Comparison of ENCODE assay signal across 18 cellular contexts in genomic region chr21:34147835-34148804, GRCh38.
DNase-seq lines count a peak whose midpoint lies in the region; TF ChIP-seq lines count a peak whose summit lies in the region.
"Had no signal": no experiment of that assay in that cellular context is flagged by ENCODE, and none has a peak within 500 bp of the region (broad histone marks: within the 10 kb centered on the region; RNA-seq: fewer than 3 reads in every experiment).

No MANE protein-coding gene starts in this region.

- H3K4me1 Mint-ChIP-seq in T-helper 1 cell treated with Interleukin-12 subunit alpha and Interleukin-12 subunit beta and Interleukin-4 antibody, amounts not matched to agents 30 μg/mL and 1 μg/mL, for 36 hours (ENCODE audit: low read depth), result peaks cover 23% of the 10 kb centered on the region

- TF ChIP-seq POLR2A in tibial nerve (IDR thresholded peaks at IDR 0.05), result no peak

- no peaks in the 10 kb centered on the region for H3K79me2 ChIP-seq in mammary epithelial cell (ENCODE audit: insufficient read depth, low read length)

- H3K36me3 ChIP-seq in mammary epithelial cell (ENCODE audit: insufficient read depth, low read length) (peaks cover 3% of the 10 kb centered on the region), tibial nerve (peaks cover 0 to 16% (median 0%) of the 10 kb centered on the region in 3 donors)

- no peaks in the 10 kb centered on the region for H3K27me3 Mint-ChIP-seq in T-helper 1 cell treated with Interleukin-12 subunit alpha and Interleukin-12 subunit beta and Interleukin-4 antibody, amounts not matched to agents 30 μg/mL and 1 μg/mL, for 36 hours (ENCODE audit: low read depth)
- H3K27me3 Mint-ChIP-seq: activated CD8-positive, alpha-beta T cell treated with anti-CD3 and anti-CD28 coated beads for 36 hours; activated naive CD8-positive, alpha-beta T cell treated with anti-CD3 and anti-CD28 coated beads, Interleukin-2, amount 50 U/mL, for 24 hours had no signal

- H3K9me3 ChIP-seq in mammary epithelial cell (replicated peaks; ENCODE audit: insufficient read depth, low read length), result peaks cover 13% of the 10 kb centered on the region
- H3K9me3 ChIP-seq in tibial nerve, result no peaks in the 10 kb centered on the region

- H4K20me1 ChIP-seq in mammary epithelial cell (ENCODE audit: insufficient read depth, low read length), result no peaks in the 10 kb centered on the region

- H3K4me1 ChIP-seq in mammary epithelial cell (ENCODE audit: insufficient read depth, low read length) (peaks cover 6% of the 10 kb centered on the region), tibial nerve (peaks cover 6 to 73% (median 23%) of the 10 kb centered on the region in 4 donors)

- peaks cover 44% of the 10 kb centered on the region for H3K36me3 Mint-ChIP-seq in T-helper 1 cell treated with Interleukin-12 subunit alpha and Interleukin-12 subunit beta and Interleukin-4 antibody, amounts not matched to agents 30 μg/mL and 1 μg/mL, for 36 hours (ENCODE audit: low read depth)

- intact Hi-C loops in mammary epithelial cell (cut with micrococcal nuclease), result no loop called here

- peaks cover 14% of the 10 kb centered on the region for H3K9me3 Mint-ChIP-seq in T-helper 1 cell treated with Interleukin-12 subunit alpha and Interleukin-12 subunit beta and Interleukin-4 antibody, amounts not matched to agents 30 μg/mL and 1 μg/mL, for 36 hours
- H3K9me3 Mint-ChIP-seq: activated CD8-positive, alpha-beta T cell treated with anti-CD3 and anti-CD28 coated beads for 36 hours had no signal

- H3K27ac Mint-ChIP-seq in T-helper 1 cell treated with Interleukin-12 subunit alpha and Interleukin-12 subunit beta and Interleukin-4 antibody, amounts not matched to agents 30 μg/mL and 1 μg/mL, for 36 hours, result peak overlapping the region; percentile 8
- H3K27ac Mint-ChIP-seq: activated CD8-positive, alpha-beta T cell treated with anti-CD3 and anti-CD28 coated beads for 36 hours; activated naive CD8-positive, alpha-beta T cell treated with anti-CD3 and anti-CD28 coated beads, Interleukin-2, amount 50 U/mL, for 24 hours; activated T-cell treated with anti-CD3 and anti-CD28 coated beads, Interleukin-2, amount 50 U/mL, for 72 hours had no signal

- no TSS peak for BruUV-seq in mammary epithelial cell (replicated peaks; lab: Mats Ljungman, UMichigan)

- in situ Hi-C loops in mammary epithelial cell (cut with MboI; ENCODE audit: low sequenced_read_pairs in 2 of 2), result no loop called here

- WGBS in mammary epithelial cell (ENCODE audit: low coverage, missing lambda C conversion rate), result 58% methylated on average over 13 of the region's 13 CpGs
- whole genome bisulfite sequencing in tibial nerve, 2 donors, result 68 to 71% methylated on average over 13 of the region's 13 CpGs

- no peak overlapping the region for H3K9ac ChIP-seq in mammary epithelial cell (ENCODE audit: insufficient read depth, low read length)

- no peak overlapping the region for H3K4me2 ChIP-seq in mammary epithelial cell (ENCODE audit: insufficient read depth, low read depth, low read length)

- TF ChIP-seq EP300 in tibial nerve (IDR thresholded peaks at IDR 0.05), result peak in 1 of 2 donors; percentile 43

- H3K27ac ChIP-seq in mammary epithelial cell (ENCODE audit: insufficient read depth, low read depth, low read length), result peak overlapping the region; percentile 25
- H3K27ac ChIP-seq in tibial nerve, result peak overlapping the region; percentile 61 to 88 (median 74)
- H3K27ac ChIP-seq: 22Rv1 had no signal

- dilution Hi-C loops in mammary epithelial cell (cut with HindIII; ENCODE audit: low sequenced_read_pairs), result loop anchor here (5.0 kb wide), 2 partner anchors 36 to 69 kb away; no protein-coding TSS in a partner anchor

- no peak overlapping the region for H2AFZ ChIP-seq in mammary epithelial cell (ENCODE audit: low read depth, low read length)

- no peak overlapping the region for H3K4me3 Mint-ChIP-seq in T-helper 1 cell treated with Interleukin-12 subunit alpha and Interleukin-12 subunit beta and Interleukin-4 antibody, amounts not matched to agents 30 μg/mL and 1 μg/mL, for 36 hours
- H3K4me3 Mint-ChIP-seq: activated CD8-positive, alpha-beta T cell treated with anti-CD3 and anti-CD28 coated beads for 36 hours; activated naive CD8-positive, alpha-beta T cell treated with anti-CD3 and anti-CD28 coated beads, Interleukin-2, amount 50 U/mL, for 24 hours; activated T-cell treated with anti-CD3 and anti-CD28 coated beads, Interleukin-2, amount 50 U/mL, for 72 hours; CD14-positive monocyte had no signal

- TF ChIP-seq CTCF in mammary epithelial cell (conservative IDR thresholded peaks at IDR 0.05 in 1 of 2, IDR thresholded peaks at IDR 0.05 in 1 of 2; ENCODE audit: extremely low read depth in 1 of 2, insufficient read depth in 1 of 2, low read depth in 1 of 2, low read length in 2 of 2) (no peak), tibial nerve (IDR thresholded peaks at IDR 0.05) (no peak)

- DNase-seq in T-helper 1 cell (no peak), mammary epithelial cell (peak; percentile 41), left kidney (ENCODE audit: low read depth, low spot score) (peak; percentile 46), tibial nerve (ENCODE audit: low spot score in 2 of 2) (no peak), NCI-H526 treated with DMSO at 0.1 percent for 48 hours (lab: John Stamatoyannopoulos, UW) (no peak), OCI-M2 (lab: John Stamatoyannopoulos, UW; ENCODE audit: unreplicated experiment) (no peak), OCI-M1 (lab: John Stamatoyannopoulos, UW) (no peak)
- DNase-seq: activated CD8-positive, alpha-beta T cell treated with anti-CD3 and anti-CD28 coated beads for 36 hours; activated naive CD8-positive, alpha-beta T cell treated with anti-CD3 and anti-CD28 coated beads, Interleukin-2, amount 50 U/mL, for 24 hours; activated T-cell treated with anti-CD3 and anti-CD28 coated beads, Interleukin-2, amount 50 U/mL, for 72 hours; cortex of kidney; DND-41; NCI-H2171; NCI-H82; stimulated activated CD4-positive, alpha-beta T cell treated with anti-CD3 and anti-CD28 coated beads, Interleukin-2, amount 100 ng/mL, for 48 hours had no signal

- H3K27me3 ChIP-seq in mammary epithelial cell (ENCODE audit: insufficient read depth, low read length), result no peaks in the 10 kb centered on the region
- H3K27me3 ChIP-seq in tibial nerve, result no peaks in the 10 kb centered on the region

- CTCF ChIA-PET in mammary epithelial cell (lab: Charles Lee; ENCODE audit: low non-redundant PET), result no interaction called here

- H3K4me3 ChIP-seq in mammary epithelial cell (replicated peaks in 1 of 3; ENCODE audit: insufficient read depth in 1 of 3, low read depth in 2 of 3, low read length in 3 of 3) (no peak overlapping the region), tibial nerve (no peak overlapping the region)

Comparison
In these comparisons a context has a peak if more than half of its experiments do, and no peak if none do; other contexts are left out.
1. DNase-seq: peak in mammary epithelial cell (single experiment) and left kidney (single experiment); none in T-helper 1 cell (0 of 5), tibial nerve (0 of 2), NCI-H526 treated with DMSO at 0.1 percent for 48 hours (single experiment), OCI-M2 (single experiment) and OCI-M1 (single experiment).